In genomic region chr14:55051426-55052258, GRCh38 we compare ENCODE assay signal across 8 cellular contexts. TPM values are rescaled to one million over a fixed set of nuclear protein-coding genes. Genes with fewer than 3 reads are reported as not detected.
DNase-seq lines count a peak whose midpoint lies in the region; ATAC-seq and FAIRE-seq lines count a peak whose summit lies in the region.

Gene MAPK1IP1L (plus strand): TSS chr14:55051647. CDS start chr14:55061684, 10,037 bp downstream.

- FAIRE-seq in HTR-8/SVneo (lab: Jason Lieb, UNC) = peak; percentile 99

- H3K9ac ChIP-seq in endocrine pancreas (ENCODE audit: control insufficient read depth, insufficient read depth, low read length) = peak within 1 kb of the TSS; percentile 97

- H3K4me1 ChIP-seq in endocrine pancreas (ENCODE audit: control insufficient read depth, insufficient read depth, low read length) = peaks cover 6% of the 10 kb centered on the region

- H3K9me3 ChIP-seq in endocrine pancreas (ENCODE audit: control insufficient read depth, low read length) = no peaks in the 10 kb centered on the region

- H3K36me3 ChIP-seq in endocrine pancreas (ENCODE audit: control insufficient read depth, insufficient read depth, low read length) = no peaks in the 10 kb centered on the region

- peak; percentile 92 for ATAC-seq in GM21360 (IDR thresholded peaks at IDR 0.05; ENCODE audit: unreplicated experiment)

- H3K27me3 ChIP-seq in endocrine pancreas (ENCODE audit: control insufficient read depth, insufficient read depth, low read length) = no peaks in the 10 kb centered on the region

- peak within 1 kb of the TSS; percentile 94 for H3K4me3 ChIP-seq in endocrine pancreas (ENCODE audit: control insufficient read depth, insufficient read depth, low read length)

- DNase-seq in COR-L47 (lab: John Stamatoyannopoulos, UW) (peak; percentile 94), HTR-8/SVneo (ENCODE audit: insufficient read length, low spot score) (peak; percentile 99), NOMO-1 treated with DMSO at 0.1 percent for 48 hours (lab: John Stamatoyannopoulos, UW; ENCODE audit: unreplicated experiment) (peak; percentile 82), mesenteric fat pad (ENCODE audit: low spot score) (peak; percentile 98)
- peak; percentile 86 to 89 (median 88) for DNase-seq in activated CD8-positive, alpha-beta memory T cell treated with anti-CD3 and anti-CD28 coated beads for 48 hours (ENCODE audit: low read depth in 2 of 3, low spot score in 2 of 3)
- DNase-seq in stimulated activated CD8-positive, alpha-beta memory T cell treated with anti-CD3 and anti-CD28 coated beads, Interleukin-15, amount 100 ng/mL, for 24 hours (ENCODE audit: low read depth) = peak; percentile 92

RNA-seq across cellular contexts. Expression of gene MAPK1IP1L, which starts in this region (rescaled TPM):
- total RNA-seq in mesenteric fat pad = 89.6 TPM

Comparison
In these comparisons a context has a peak if more than half of its experiments do, and no peak if none do; other contexts are left out.
1. Peak in every context shown above with its lines: DNase-seq, ATAC-seq and H3K4me3 ChIP-seq.